13 cellular contexts compared by ENCODE assay signal in the genomic region with DNA sequence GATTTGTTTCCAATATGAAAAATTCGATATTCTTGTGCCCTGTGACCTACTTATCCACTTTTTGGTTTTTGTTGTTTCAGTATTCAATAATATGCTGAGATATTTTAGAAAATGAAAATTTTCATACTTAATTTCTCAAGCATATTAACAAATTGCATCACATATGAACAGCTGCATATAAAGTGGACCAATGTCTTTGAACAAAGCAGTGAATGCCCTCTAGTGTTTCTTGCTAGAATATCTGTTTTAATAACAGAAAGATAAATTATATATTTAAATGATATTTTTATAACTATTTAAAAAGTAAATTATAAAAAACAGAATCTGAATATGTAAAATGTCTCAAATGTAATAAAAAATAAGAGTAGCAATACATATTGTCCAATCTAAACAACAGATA. TPM values are rescaled to one million over a fixed set of nuclear protein-coding genes. Genes with fewer than 3 reads are reported as not detected.
A peak's percentile ranks its signal among the peaks of the same experiment; 100 is the strongest.
DNase-seq lines count a peak whose midpoint lies in the region; ATAC-seq and TF ChIP-seq lines count a peak whose summit lies in the region.
"Had no signal": no experiment of that assay in that cellular context is flagged by ENCODE, and none has a peak within 500 bp of the region (broad histone marks: within the 10 kb centered on the region; RNA-seq: fewer than 3 reads in every experiment).

No MANE protein-coding gene starts in this region.

- no peak overlapping the region for H3K4me2 ChIP-seq in GM23248 (ENCODE audit: unreplicated experiment)

- H3K36me3 ChIP-seq in GM23248 (ENCODE audit: low read depth): no peaks in the 10 kb centered on the region
- H3K36me3 ChIP-seq in H7 (replicated peaks; ENCODE audit: control insufficient read depth, insufficient read depth, low read length): no peaks in the 10 kb centered on the region

- no peaks in the 10 kb centered on the region for H3K79me2 ChIP-seq in GM23248 (ENCODE audit: insufficient read depth)

- H3K9me3 ChIP-seq in AG04450 (ENCODE audit: control insufficient read depth, insufficient read depth, low read length) (no peaks in the 10 kb centered on the region), GM23248 (ENCODE audit: low read depth) (no peaks in the 10 kb centered on the region)

- no peak overlapping the region for H2AFZ ChIP-seq in GM23248

- no peak overlapping the region for H3K4me3 ChIP-seq in AG04450 (ENCODE audit: low read depth, low read length)
- no peak overlapping the region for H3K4me3 ChIP-seq in GM23248
- H3K4me3 ChIP-seq in H7 (ENCODE audit: insufficient read depth, low read depth, low read length): no peak overlapping the region

- H3K9me2 ChIP-seq in GM23248 (ENCODE audit: insufficient read depth): no peaks in the 10 kb centered on the region

- in situ Hi-C loops in GM23248 (cut with MboI): no loop called here
- in situ Hi-C loops in SK-MEL-5 (cut with HindIII; ENCODE audit: low pct_unique_long_range_greater_than_20kb, low sequenced_read_pairs): no loop called here

- H4K20me1 ChIP-seq in GM23248 (ENCODE audit: insufficient read depth): no peaks in the 10 kb centered on the region

- DNase-seq in AG04450 (ENCODE audit: low read depth, low spot score) (no peak), GM23248 (peak; percentile 69), SK-MEL-5 (ENCODE audit: low read depth, low spot score) (peak; percentile 7), fibroblast of the conjunctiva (ENCODE audit: low read depth) (peak; percentile 40), H7 (no peak), NCI-H226 (no peak)
- DNase-seq: activated CD4-positive, alpha-beta T cell treated with anti-CD3 and anti-CD28 coated beads, Interleukin-2, amount 50 U/mL, for 48 hours; activated naive CD8-positive, alpha-beta T cell treated with anti-CD3 and anti-CD28 coated beads, Interleukin-2, amount 10 ng/mL, durations not matched to agents 7 days and 5 days; DMS79 treated with DMSO at 0.1 percent for 48 hours; NCI-H187; occipital lobe had no signal

- no peaks in the 10 kb centered on the region for H3F3A ChIP-seq in GM23248 (ENCODE audit: insufficient read depth)

- H3K27me3 ChIP-seq in AG04450 (ENCODE audit: control insufficient read depth, insufficient read depth, low read length): no peaks in the 10 kb centered on the region
- H3K27me3 ChIP-seq in GM23248 (replicated peaks; ENCODE audit: insufficient read depth): no peaks in the 10 kb centered on the region
- no peaks in the 10 kb centered on the region for H3K27me3 ChIP-seq in H7 (ENCODE audit: control insufficient read depth, insufficient read depth, low read length)

- WGBS in GM23248 (ENCODE audit: low coverage in 1 of 2, low lambda C conversion rate in 2 of 2, missing lambda C conversion rate in 2 of 2), 2 experiments: 51 to 79% methylated on average over 1 of the region's 1 CpG

- TF ChIP-seq CTCF in AG04450 (IDR thresholded peaks at IDR 0.05; ENCODE audit: low read depth, low read length): peak; percentile 55

- H3K4me1 ChIP-seq in GM23248 (ENCODE audit: insufficient read depth): no peaks in the 10 kb centered on the region

- H3K27ac ChIP-seq in AG04450 (ENCODE audit: low read depth, low read length): no peak overlapping the region
- H3K27ac ChIP-seq in GM23248: no peak overlapping the region

- POLR2A ChIA-PET in AG04450 (lab: Yijun Ruan, JAX): no interaction called here

- no peak overlapping the region for H3K9ac ChIP-seq in GM23248

- CTCF ChIA-PET in AG04450 (lab: Charles Lee): interaction anchor here (0.8 to 4.2 kb wide), 7 partner anchors 14 to 132 kb away, joined by 3 to 66 read pairs (median 4); no protein-coding TSS in a partner anchor

- ATAC-seq in GM18867 (IDR thresholded peaks at IDR 0.05; ENCODE audit: unreplicated experiment) (no peak), HG03108 (IDR thresholded peaks at IDR 0.05; ENCODE audit: unreplicated experiment) (no peak)

RNA-seq across cellular contexts. Expression of a gene that starts 31.7 kb away (rescaled TPM):
- polyA plus RNA-seq in AG04450 (2011; rRNA removed) (7.8 and 11.1 TPM in 2 replicates), GM23248 (2016; fragmentation: Nextera tagmentation; extraction: Ambion mirVana) (1.6 and 2.3 TPM in 2 replicates)
- 10.9 and 18.0 TPM in 2 replicates for polyA minus RNA-seq in AG04450 (2011; rRNA and poly(A)+ RNA removed)
- total RNA-seq in GM23248 (2014; rRNA removed; shearing (Covaris generic)): 4.4 and 5.2 TPM in 2 replicates
- 2.8 and 3.2 TPM in 2 replicates for total RNA-seq in SK-MEL-5 (2014; rRNA removed; shearing (Covaris generic))
- polyA plus RNA-seq in SK-MEL-5 (2015; cell fraction: cytosol; rRNA removed): 0.68 and 2.8 TPM in 2 replicates
- polyA plus RNA-seq in SK-MEL-5 (2015; cell fraction: nucleus; rRNA removed): 50.7 and 53.1 TPM in 2 replicates
- 10.3 and 11.8 TPM in 2 replicates for total RNA-seq in H7 (2014; rRNA removed; shearing (Covaris generic))

Comparison
In these comparisons a context has a peak if more than half of its experiments do, and no peak if none do; other contexts are left out.
1. DNase-seq: peak in GM23248 (single experiment), SK-MEL-5 (single experiment) and fibroblast of the conjunctiva (single experiment); none in AG04450 (single experiment), H7 (single experiment) and NCI-H226 (single experiment).